20 cellular contexts compared by ENCODE assay signal in the genomic region with DNA sequence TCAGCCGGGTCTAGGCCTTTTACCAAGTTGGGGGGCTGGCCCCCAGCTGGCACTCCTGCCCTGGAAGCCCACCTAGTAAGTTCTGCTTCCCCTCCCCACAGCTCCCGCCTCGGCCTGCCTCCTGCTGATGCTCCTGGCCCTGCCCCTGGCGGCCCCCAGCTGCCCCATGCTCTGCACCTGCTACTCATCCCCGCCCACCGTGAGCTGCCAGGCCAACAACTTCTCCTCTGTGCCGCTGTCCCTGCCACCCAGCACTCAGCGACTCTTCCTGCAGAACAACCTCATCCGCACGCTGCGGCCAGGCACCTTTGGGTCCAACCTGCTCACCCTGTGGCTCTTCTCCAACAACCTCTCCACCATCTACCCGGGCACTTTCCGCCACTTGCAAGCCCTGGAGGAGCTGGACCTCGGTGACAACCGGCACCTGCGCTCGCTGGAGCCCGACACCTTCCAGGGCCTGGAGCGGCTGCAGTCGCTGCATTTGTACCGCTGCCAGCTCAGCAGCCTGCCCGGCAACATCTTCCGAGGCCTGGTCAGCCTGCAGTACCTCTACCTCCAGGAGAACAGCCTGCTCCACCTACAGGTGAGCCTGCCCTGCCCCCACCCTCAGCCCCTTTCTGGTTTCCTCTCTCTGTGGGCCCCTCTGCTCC. TPM values are rescaled to one million over a fixed set of nuclear protein-coding genes. Genes with fewer than 3 reads are reported as not detected.
DNase-seq lines count a peak whose midpoint lies in the region; ATAC-seq, FAIRE-seq and TF ChIP-seq lines count a peak whose summit lies in the region.
"Had no signal": no experiment of that assay in that cellular context is flagged by ENCODE, and none has a peak within 500 bp of the region (broad histone marks: within the 10 kb centered on the region; RNA-seq: fewer than 3 reads in every experiment).

No MANE protein-coding gene starts in this region.

- no peaks in the 10 kb centered on the region for H3K36me3 ChIP-seq in HepG2 (replicated peaks in 1 of 2; ENCODE audit: control insufficient read depth in 1 of 2, insufficient read depth in 2 of 2, low read length in 2 of 2)
- H3K36me3 ChIP-seq in right lobe of liver = peaks cover 0 to 5% (median 0%) of the 10 kb centered on the region in 4 donors
- no peaks in the 10 kb centered on the region for H3K36me3 ChIP-seq in endodermal cell (ENCODE audit: control insufficient read depth, insufficient read depth, low read length)

- H3K4me1 Mint-ChIP-seq in endodermal cell = peaks cover 11% of the 10 kb centered on the region
- H3K4me1 Mint-ChIP-seq in activated CD4-positive, alpha-beta memory T cell treated with anti-CD3 and anti-CD28 coated beads for 36 hours (ENCODE audit: low read depth) = no peaks in the 10 kb centered on the region
- H3K4me1 Mint-ChIP-seq: CD4-positive, alpha-beta memory T cell had no signal

- TF ChIP-seq POLR2A in HepG2 (IDR thresholded peaks at IDR 0.05; ENCODE audit: insufficient read depth in 1 of 2, low read depth in 2 of 2, low read length in 2 of 2) (no peak), right lobe of liver (IDR thresholded peaks at IDR 0.05) (no peak)

- peaks cover 81% of the 10 kb centered on the region for H3K27me3 Mint-ChIP-seq in endodermal cell (ENCODE audit: insufficient read depth)
- H3K27me3 Mint-ChIP-seq in activated CD4-positive, alpha-beta memory T cell treated with anti-CD3 and anti-CD28 coated beads for 36 hours = no peaks in the 10 kb centered on the region

- H3K9me3 ChIP-seq in HepG2 (ENCODE audit: low read length) (no peaks in the 10 kb centered on the region), right lobe of liver (no peaks in the 10 kb centered on the region), endodermal cell (ENCODE audit: control insufficient read depth, low read length) (no peaks in the 10 kb centered on the region)
- H3K9me3 ChIP-seq: A549, HAP-1 had no signal

- no peaks in the 10 kb centered on the region for H3K9me3 Mint-ChIP-seq in endodermal cell
- no peaks in the 10 kb centered on the region for H3K9me3 Mint-ChIP-seq in activated CD4-positive, alpha-beta memory T cell treated with anti-CD3 and anti-CD28 coated beads for 36 hours
- H3K9me3 Mint-ChIP-seq: CD4-positive, alpha-beta memory T cell had no signal

- TF ChIP-seq CTCF in HepG2 (CRISPR knock-in tag; IDR thresholded peaks at IDR 0.05) (no peak), right lobe of liver (IDR thresholded peaks at IDR 0.05) (no peak), endodermal cell (conservative IDR thresholded peaks at IDR 0.05) (no peak)

- H3K9ac ChIP-seq in HepG2 (ENCODE audit: insufficient read depth, low read depth, low read length) (no peak overlapping the region), endodermal cell (ENCODE audit: extremely low read depth, low read length, poor library complexity, severe bottlenecking) (no peak overlapping the region)

- H3K27ac Mint-ChIP-seq in endodermal cell = no peak overlapping the region
- H3K27ac Mint-ChIP-seq in activated CD4-positive, alpha-beta memory T cell treated with anti-CD3 and anti-CD28 coated beads for 36 hours = no peak overlapping the region
- H3K27ac Mint-ChIP-seq: CD4-positive, alpha-beta memory T cell had no signal

- no peak overlapping the region for H3K27ac ChIP-seq in HepG2 (ENCODE audit: extremely low read length, insufficient read depth, low read length)
- no peak overlapping the region for H3K27ac ChIP-seq in right lobe of liver
- H3K27ac ChIP-seq in endodermal cell (ENCODE audit: low read depth, low read length) = no peak overlapping the region
- H3K27ac ChIP-seq: A549, HL-60 had no signal

- H3K4me2 ChIP-seq in HepG2 (ENCODE audit: low read depth, low read length) = no peak overlapping the region
- H3K4me2 ChIP-seq: A549 had no signal

- in situ Hi-C loops in HepG2 (cut with HindIII; ENCODE audit: extremely low pct_ligation_motif_present, low pct_unique_long_range_greater_than_20kb) = no loop called here

- ATAC-seq in HepG2 = no peak
- no peak for ATAC-seq in right lobe of liver
- ATAC-seq: A549, Panc1, Right ventricle myocardium inferior had no signal

- no peaks in the 10 kb centered on the region for H4K20me1 ChIP-seq in HepG2 (ENCODE audit: insufficient read depth, low read length)

- H2AFZ ChIP-seq in HepG2 (ENCODE audit: low read length) = no peak overlapping the region

- CTCF ChIA-PET in HepG2 (lab: Yijun Ruan, JAX; ENCODE audit: low intra/inter-chr PET ratio, low total read pairs) = no interaction called here
- CTCF ChIA-PET in activated CD4-positive, alpha-beta memory T cell treated with anti-CD3 and anti-CD28 coated beads for 36 hours (lab: Charles Lee) = interaction anchor here (0.7 to 1.2 kb wide), 3 partner anchors 11 to 72 kb away, joined by 3 to 4 read pairs (median 3); no protein-coding TSS in a partner anchor

- intact Hi-C loops in HepG2 (cut with micrococcal nuclease; ENCODE audit: unreplicated experiment) (no loop called here), right lobe of liver (cut with DNase I) (loop anchor here in 1 of 2 donors (10.0 kb wide), 1 partner anchor 177 kb away; the partner anchor contains the start of gene YPEL4)
- intact Hi-C loops in activated CD4-positive, alpha-beta memory T cell treated with anti-CD3 and anti-CD28 coated beads for 36 hours (cut with micrococcal nuclease) = no loop called here

- no peak overlapping the region for H3K4me3 Mint-ChIP-seq in endodermal cell
- H3K4me3 Mint-ChIP-seq in activated CD4-positive, alpha-beta memory T cell treated with anti-CD3 and anti-CD28 coated beads for 36 hours = no peak overlapping the region

- WGBS in HepG2 (ENCODE audit: low lambda C conversion rate) = 97% methylated on average over 19 of the region's 23 CpGs
- 85% methylated on average over 5 of the region's 23 CpGs for WGBS in right lobe of liver (ENCODE audit: insufficient coverage, low coverage, low lambda C conversion rate, missing lambda C conversion rate)
- 77 to 83% methylated on average over 18 to 23 of the region's 23 CpGs for WGBS in endodermal cell (ENCODE audit: insufficient coverage in 1 of 2, insufficient read length in 1 of 2), 2 experiments

- H3K36me3 Mint-ChIP-seq in endodermal cell (ENCODE audit: low read depth) = no peaks in the 10 kb centered on the region
- H3K36me3 Mint-ChIP-seq in activated CD4-positive, alpha-beta memory T cell treated with anti-CD3 and anti-CD28 coated beads for 36 hours = no peaks in the 10 kb centered on the region
- H3K36me3 Mint-ChIP-seq: CD4-positive, alpha-beta memory T cell had no signal

- H3K4me1 ChIP-seq in HepG2 (ENCODE audit: insufficient read depth, low read length) (peaks cover 7% of the 10 kb centered on the region), right lobe of liver (peaks cover 0 to 5% (median 0%) of the 10 kb centered on the region in 4 donors), endodermal cell (ENCODE audit: control insufficient read depth, insufficient read depth, low read length) (peaks cover 3% of the 10 kb centered on the region)
- H3K4me1 ChIP-seq: HAP-1 had no signal

- FAIRE-seq in HepG2 (lab: Jason Lieb, UNC) = no peak
- FAIRE-seq: A549 had no signal

- no peaks in the 10 kb centered on the region for H3K27me3 ChIP-seq in HepG2 (ENCODE audit: control insufficient read depth in 1 of 2, insufficient read depth in 2 of 2, low read length in 2 of 2)
- no peaks in the 10 kb centered on the region for H3K27me3 ChIP-seq in right lobe of liver
- H3K27me3 ChIP-seq in endodermal cell (ENCODE audit: control insufficient read depth, insufficient read depth, low read length, poor library complexity, severe bottlenecking) = peaks cover 85% of the 10 kb centered on the region

- no TSS peak for BruUV-seq in HepG2 (replicated peaks; lab: Mats Ljungman, UMichigan)

- no peak for TF ChIP-seq EP300 in HepG2 (IDR thresholded peaks at IDR 0.05; ENCODE audit: low read depth in 2 of 2, low read length in 2 of 2)
- TF ChIP-seq EP300 in HepG2 (CRISPR knock-in tag; IDR thresholded peaks at IDR 0.05; ENCODE audit: borderline replicate concordance) = no peak

- H3K79me2 ChIP-seq in HepG2 (ENCODE audit: insufficient read depth, low read length) = no peaks in the 10 kb centered on the region

- TF ChIP-seq RAD21 in HepG2 (CRISPR knock-in tag; IDR thresholded peaks at IDR 0.05) = no peak

- POLR2A ChIA-PET in HepG2 (lab: Yijun Ruan, JAX) = no interaction called here
- POLR2A ChIA-PET in activated CD4-positive, alpha-beta memory T cell treated with anti-CD3 and anti-CD28 coated beads for 36 hours (lab: Charles Lee) = no interaction called here

- DNase-seq in HepG2 (ENCODE audit: low spot score) = no peak
- no peak for DNase-seq in right lobe of liver
- DNase-seq in NCI-H2029 treated with DMSO at 0.1 percent for 48 hours (lab: John Stamatoyannopoulos, UW) = peak; percentile 31
- DNase-seq in endodermal cell = peak; percentile 61
- no peak for DNase-seq in stimulated activated CD4-positive, alpha-beta T cell treated with anti-CD3 and anti-CD28 coated beads, Interleukin-12 subunit alpha, Interleukin-12 subunit beta, amount 100 ng/mL, for 4 hours
- DNase-seq in SHP77 (lab: John Stamatoyannopoulos, UW) = no peak
- no peak for DNase-seq in activated CD4-positive, alpha-beta memory T cell treated with anti-CD3 and anti-CD28 coated beads for 36 hours
- DNase-seq: Calu3; CD4-positive, alpha-beta memory T cell; IMR-90; Karpas-422; NCI-H1694 treated with DMSO at 0.1 percent for 48 hours; NCI-H345; NCI-H526 treated with DMSO at 0.1 percent for 48 hours; SW 1271 had no signal

- no peak overlapping the region for H3K4me3 ChIP-seq in HepG2 (replicated peaks in 1 of 3; ENCODE audit: insufficient read depth in 1 of 3, low read depth in 2 of 3, low read length in 3 of 3)
- H3K4me3 ChIP-seq in right lobe of liver = no peak overlapping the region
- H3K4me3 ChIP-seq in endodermal cell (ENCODE audit: low read length) = no peak overlapping the region
- H3K4me3 ChIP-seq: A549, HAP-1 had no signal

RNA-seq across cellular contexts. Expression of gene RTN4RL2, which starts 7.3 kb away (rescaled TPM):
- total RNA-seq in HepG2 (2016; rRNA removed; fragmentation: Illumina TruSeq; extraction: Trizol) = 0.45 and 1.3 TPM in 2 replicates
- 0.71 and 0.79 TPM in 2 replicates for total RNA-seq in HepG2 (2016; cell fraction: cytosol; rRNA removed; fragmentation: Illumina TruSeq; extraction: Trizol; ENCODE audit: low read depth)
- 0.42 and 0.91 TPM in 2 replicates for total RNA-seq in HepG2 (2016; cell fraction: insoluble cytoplasmic fraction; rRNA removed; fragmentation: Illumina TruSeq; extraction: Trizol)
- 1.1 and 1.2 TPM in 2 replicates for total RNA-seq in HepG2 (2016; cell fraction: membrane; rRNA removed; fragmentation: Illumina TruSeq; extraction: Trizol)
- total RNA-seq in HepG2 (2016; cell fraction: nucleus; rRNA removed; fragmentation: Illumina TruSeq; extraction: Trizol) = 1.8 and 2.1 TPM in 2 replicates
- polyA plus RNA-seq in HepG2 (2011; rRNA removed) = 4.3 and 8.4 TPM in 2 replicates
- polyA plus RNA-seq in HepG2 (2011; cell fraction: cytosol; rRNA removed) = 3.6 and 3.9 TPM in 2 replicates
- 10.4 and 14.9 TPM in 2 replicates for polyA plus RNA-seq in HepG2 (2011; cell fraction: nucleus; rRNA removed)
- polyA plus RNA-seq in HepG2 (2012) = 14.7 and 15.9 TPM in 2 replicates
- polyA plus RNA-seq in HepG2 (2016; cell fraction: cytosol; fragmentation: Illumina TruSeq; extraction: Trizol; ENCODE audit: low read depth) = 1.8 and 2.1 TPM in 2 replicates
- 1.9 and 2.5 TPM in 2 replicates for polyA plus RNA-seq in HepG2 (2016; cell fraction: insoluble cytoplasmic fraction; fragmentation: Illumina TruSeq; extraction: Trizol; ENCODE audit: low read depth)
- polyA plus RNA-seq in HepG2 (2016; cell fraction: membrane; fragmentation: Illumina TruSeq; extraction: Trizol; ENCODE audit: low read depth) = 2.8 and 3.5 TPM in 2 replicates
- polyA plus RNA-seq in HepG2 (2016; cell fraction: nucleus; fragmentation: Illumina TruSeq; extraction: Trizol; ENCODE audit: insufficient read depth, low read depth) = 5.0 and 7.0 TPM in 2 replicates
- polyA minus RNA-seq in HepG2 (2011; rRNA and poly(A)+ RNA removed; ENCODE audit: low replicate concordance) = 0.72 and 4.8 TPM in 2 replicates
- 4.1 and 11.0 TPM in 2 replicates for polyA minus RNA-seq in HepG2 (2011; cell fraction: cytosol; rRNA and poly(A)+ RNA removed)
- polyA minus RNA-seq in HepG2 (2011; cell fraction: nucleus; rRNA and poly(A)+ RNA removed) = 2.3 and 3.7 TPM in 2 replicates
- 10 to 100 TPM; 12.5 to 54.4 (median 18.6) TPM for total RNA-seq in right lobe of liver
- total RNA-seq in endodermal cell = 1 to 10 TPM in 1 of 2 donors, under 1 TPM in 1; 0.97 to 1.5 TPM
- polyA plus RNA-seq in endodermal cell (2013, experiment 1 of 2) = 13.5 TPM
- polyA plus RNA-seq in endodermal cell (2013, experiment 2 of 2) = 14.4 TPM
- total RNA-seq in activated CD4-positive, alpha-beta memory T cell treated with anti-CD3 and anti-CD28 coated beads for 36 hours = under 1 TPM; 0.36 to 0.51 TPM
- total RNA-seq: IMR-90 had no signal

RNA-seq across cellular contexts. Expression of gene SLC43A3, which starts 40.7 kb away (rescaled TPM):
- total RNA-seq in HepG2 (2016; rRNA removed; fragmentation: Illumina TruSeq; extraction: Trizol) = not detected in 2 replicates
- not detected in 2 replicates for total RNA-seq in HepG2 (2016; cell fraction: cytosol; rRNA removed; fragmentation: Illumina TruSeq; extraction: Trizol; ENCODE audit: low read depth)
- total RNA-seq in HepG2 (2016; cell fraction: insoluble cytoplasmic fraction; rRNA removed; fragmentation: Illumina TruSeq; extraction: Trizol) = not detected in 2 replicates
- not detected in 2 replicates for total RNA-seq in HepG2 (2016; cell fraction: membrane; rRNA removed; fragmentation: Illumina TruSeq; extraction: Trizol)
- 0.31 TPM in 1 of 2 replicates, not detected in the other for total RNA-seq in HepG2 (2016; cell fraction: nucleus; rRNA removed; fragmentation: Illumina TruSeq; extraction: Trizol)
- polyA plus RNA-seq in HepG2 (2011; rRNA removed) = 2.6 and 4.2 TPM in 2 replicates
- polyA plus RNA-seq in HepG2 (2011; cell fraction: cytosol; rRNA removed) = 1.4 and 3.7 TPM in 2 replicates
- polyA plus RNA-seq in HepG2 (2011; cell fraction: nucleus; rRNA removed) = 3.4 and 4.2 TPM in 2 replicates
- polyA plus RNA-seq in HepG2 (2012) = 1.4 and 2.2 TPM in 2 replicates
- polyA plus RNA-seq in HepG2 (2016; cell fraction: cytosol; fragmentation: Illumina TruSeq; extraction: Trizol; ENCODE audit: low read depth) = not detected in 2 replicates
- polyA plus RNA-seq in HepG2 (2016; cell fraction: insoluble cytoplasmic fraction; fragmentation: Illumina TruSeq; extraction: Trizol; ENCODE audit: low read depth) = not detected in 2 replicates
- polyA plus RNA-seq in HepG2 (2016; cell fraction: membrane; fragmentation: Illumina TruSeq; extraction: Trizol; ENCODE audit: low read depth) = not detected in 2 replicates
- not detected in 2 replicates for polyA plus RNA-seq in HepG2 (2016; cell fraction: nucleus; fragmentation: Illumina TruSeq; extraction: Trizol; ENCODE audit: insufficient read depth, low read depth)
- 1.7 and 3.0 TPM in 2 replicates for polyA minus RNA-seq in HepG2 (2011; rRNA and poly(A)+ RNA removed; ENCODE audit: low replicate concordance)
- polyA minus RNA-seq in HepG2 (2011; cell fraction: cytosol; rRNA and poly(A)+ RNA removed) = 2.6 TPM in 1 of 2 replicates, not detected in the other
- 1.4 and 2.9 TPM in 2 replicates for polyA minus RNA-seq in HepG2 (2011; cell fraction: nucleus; rRNA and poly(A)+ RNA removed)
- 100 to 1,000 TPM; 109 to 259 (median 185) TPM for total RNA-seq in right lobe of liver
- 10 to 100 TPM; 10.6 to 13.8 TPM for total RNA-seq in endodermal cell
- polyA plus RNA-seq in endodermal cell (2013, experiment 1 of 2) = 14.6 TPM
- polyA plus RNA-seq in endodermal cell (2013, experiment 2 of 2) = 14.1 TPM
- 100 to 1,000 TPM; 170 to 186 TPM for total RNA-seq in activated CD4-positive, alpha-beta memory T cell treated with anti-CD3 and anti-CD28 coated beads for 36 hours

RNA-seq across cellular contexts. Expression of gene SLC43A1, which starts 47.9 kb away (rescaled TPM):
- 40.0 and 72.3 TPM in 2 replicates for total RNA-seq in HepG2 (2016; rRNA removed; fragmentation: Illumina TruSeq; extraction: Trizol)
- 44.5 and 47.1 TPM in 2 replicates for total RNA-seq in HepG2 (2016; cell fraction: cytosol; rRNA removed; fragmentation: Illumina TruSeq; extraction: Trizol; ENCODE audit: low read depth)
- total RNA-seq in HepG2 (2016; cell fraction: insoluble cytoplasmic fraction; rRNA removed; fragmentation: Illumina TruSeq; extraction: Trizol) = 32.3 and 72.1 TPM in 2 replicates
- 63.3 and 69.6 TPM in 2 replicates for total RNA-seq in HepG2 (2016; cell fraction: membrane; rRNA removed; fragmentation: Illumina TruSeq; extraction: Trizol)
- 64.1 and 81.7 TPM in 2 replicates for total RNA-seq in HepG2 (2016; cell fraction: nucleus; rRNA removed; fragmentation: Illumina TruSeq; extraction: Trizol)
- polyA plus RNA-seq in HepG2 (2011; rRNA removed) = 87.6 and 124 TPM in 2 replicates
- polyA plus RNA-seq in HepG2 (2011; cell fraction: cytosol; rRNA removed) = 96.8 and 105 TPM in 2 replicates
- polyA plus RNA-seq in HepG2 (2011; cell fraction: nucleus; rRNA removed) = 190 and 210 TPM in 2 replicates
- 61.9 and 91.6 TPM in 2 replicates for polyA plus RNA-seq in HepG2 (2012)
- 41.6 and 44.0 TPM in 2 replicates for polyA plus RNA-seq in HepG2 (2016; cell fraction: cytosol; fragmentation: Illumina TruSeq; extraction: Trizol; ENCODE audit: low read depth)
- 33.2 and 41.2 TPM in 2 replicates for polyA plus RNA-seq in HepG2 (2016; cell fraction: insoluble cytoplasmic fraction; fragmentation: Illumina TruSeq; extraction: Trizol; ENCODE audit: low read depth)
- 58.0 and 63.5 TPM in 2 replicates for polyA plus RNA-seq in HepG2 (2016; cell fraction: membrane; fragmentation: Illumina TruSeq; extraction: Trizol; ENCODE audit: low read depth)
- polyA plus RNA-seq in HepG2 (2016; cell fraction: nucleus; fragmentation: Illumina TruSeq; extraction: Trizol; ENCODE audit: insufficient read depth, low read depth) = 111 TPM in 2 replicates
- polyA minus RNA-seq in HepG2 (2011; rRNA and poly(A)+ RNA removed; ENCODE audit: low replicate concordance) = 1.5 and 247 TPM in 2 replicates
- polyA minus RNA-seq in HepG2 (2011; cell fraction: cytosol; rRNA and poly(A)+ RNA removed) = 58.2 and 68.6 TPM in 2 replicates
- polyA minus RNA-seq in HepG2 (2011; cell fraction: nucleus; rRNA and poly(A)+ RNA removed) = 75.4 and 86.5 TPM in 2 replicates
- 100 to 1,000 TPM in 3 of 6 experiments, 10 to 100 TPM in 3; 38.9 to 173 (median 106) TPM for total RNA-seq in right lobe of liver
- total RNA-seq in endodermal cell = 1 to 10 TPM; 8.4 to 9.1 TPM
- 4.0 TPM for polyA plus RNA-seq in endodermal cell (2013, experiment 1 of 2)
- 2.1 TPM for polyA plus RNA-seq in endodermal cell (2013, experiment 2 of 2)
- 10 to 100 TPM; 23.1 to 23.3 TPM for total RNA-seq in activated CD4-positive, alpha-beta memory T cell treated with anti-CD3 and anti-CD28 coated beads for 36 hours

Comparison
In these comparisons a context has a peak if more than half of its experiments do, and no peak if none do; other contexts are left out.
1. RNA of gene SLC43A3, which starts 40.7 kb away (total RNA-seq): 109 to 259 TPM in right lobe of liver, 170 to 186 TPM in activated CD4-positive, alpha-beta memory T cell treated with anti-CD3 and anti-CD28 coated beads for 36 hours and 10.6 to 13.8 TPM in endodermal cell; 0.31 TPM in HepG2; every median in the first group is over 4 times any median in the second.
2. DNase-seq: peak in NCI-H2029 treated with DMSO at 0.1 percent for 48 hours (single experiment) and endodermal cell (single experiment); none in HepG2 (single experiment), right lobe of liver (0 of 3), stimulated activated CD4-positive, alpha-beta T cell treated with anti-CD3 and anti-CD28 coated beads, Interleukin-12 subunit alpha, Interleukin-12 subunit beta, amount 100 ng/mL, for 4 hours (single experiment), SHP77 (0 of 2) and activated CD4-positive, alpha-beta memory T cell treated with anti-CD3 and anti-CD28 coated beads for 36 hours (single experiment).